In genomic region chr18:23387265-23387664, GRCh38 we compare ENCODE assay signal across 18 cellular contexts.
"Had no signal": no experiment of that assay in that cellular context is flagged by ENCODE, and none has a peak within 500 bp of the region (broad histone marks: within the 10 kb centered on the region; RNA-seq: fewer than 3 reads in every experiment).

No MANE protein-coding gene starts in this region.

- ATAC-seq: mucosa of descending colon; naive thymus-derived CD4-positive, alpha-beta T cell; pancreas; stimulated activated naive CD8-positive, alpha-beta T cell treated with anti-CD3 and anti-CD28 coated beads, Interleukin-15, amount 100 ng/mL, for 72 hours had no signal

- H3K9me3 Mint-ChIP-seq: activated naive CD8-positive, alpha-beta T cell treated with anti-CD3 and anti-CD28 coated beads for 36 hours; brain; stimulated activated naive CD8-positive, alpha-beta T cell treated with anti-CD3 and anti-CD28 coated beads, Interleukin-15, amount 100 ng/mL, for 72 hours had no signal

- H3K27ac Mint-ChIP-seq: activated CD4-positive, alpha-beta T cell treated with anti-CD3 and anti-CD28 coated beads, Interleukin-2, amount 10 ng/mL, durations not matched to agents 7 days and 5 days; activated naive CD8-positive, alpha-beta T cell treated with anti-CD3 and anti-CD28 coated beads for 36 hours; brain; stimulated activated naive CD8-positive, alpha-beta T cell treated with anti-CD3 and anti-CD28 coated beads, Interleukin-15, amount 100 ng/mL, for 72 hours had no signal

- DNase-seq: activated CD4-positive, alpha-beta T cell treated with anti-CD3 and anti-CD28 coated beads, Interleukin-2, amount 10 ng/mL, durations not matched to agents 7 days and 5 days; activated gamma-delta T cell treated with Interleukin-2 at 50 U/mL for 16 hours; activated naive CD8-positive, alpha-beta T cell treated with anti-CD3 and anti-CD28 coated beads for 36 hours; amygdala; central memory CD4-positive, alpha-beta T cell; effector CD4-positive, alpha-beta T cell; esophagus squamous epithelium; hypothalamus; kidney; left ventricle myocardium inferior; naive thymus-derived CD4-positive, alpha-beta T cell; pancreas; sigmoid colon; spleen; stimulated activated naive CD8-positive, alpha-beta T cell treated with anti-CD3 and anti-CD28 coated beads, Interleukin-15, amount 100 ng/mL, for 72 hours; testis had no signal

- H3K27me3 Mint-ChIP-seq: activated CD4-positive, alpha-beta T cell treated with anti-CD3 and anti-CD28 coated beads, Interleukin-2, amount 10 ng/mL, durations not matched to agents 7 days and 5 days; activated naive CD8-positive, alpha-beta T cell treated with anti-CD3 and anti-CD28 coated beads for 36 hours; naive thymus-derived CD4-positive, alpha-beta T cell; stimulated activated naive CD8-positive, alpha-beta T cell treated with anti-CD3 and anti-CD28 coated beads, Interleukin-15, amount 100 ng/mL, for 72 hours had no signal

- H3K4me3 Mint-ChIP-seq: activated CD4-positive, alpha-beta T cell treated with anti-CD3 and anti-CD28 coated beads, Interleukin-2, amount 10 ng/mL, durations not matched to agents 7 days and 5 days; activated naive CD8-positive, alpha-beta T cell treated with anti-CD3 and anti-CD28 coated beads for 36 hours; brain; naive thymus-derived CD4-positive, alpha-beta T cell; stimulated activated naive CD8-positive, alpha-beta T cell treated with anti-CD3 and anti-CD28 coated beads, Interleukin-15, amount 100 ng/mL, for 72 hours had no signal

- H3K4me1 Mint-ChIP-seq: brain had no signal
